Comparison of ENCODE assay signal across 16 cellular contexts in genomic region chr1:17849216-17849615, GRCh38.
DNase-seq lines count a peak whose midpoint lies in the region; ATAC-seq and TF ChIP-seq lines count a peak whose summit lies in the region.
"Had no signal": no experiment of that assay in that cellular context is flagged by ENCODE, and none has a peak within 500 bp of the region (broad histone marks: within the 10 kb centered on the region; RNA-seq: fewer than 3 reads in every experiment).

No MANE protein-coding gene starts in this region.

- no peaks in the 10 kb centered on the region; the same call in 1 of the 2 replicates for H3K27me3 ChIP-seq in H7 (ENCODE audit: control insufficient read depth, insufficient read depth, low read length)
- H3K27me3 ChIP-seq: colonic mucosa had no signal

- H3K36me3 Mint-ChIP-seq in activated CD4-positive, alpha-beta T cell treated with anti-CD3 and anti-CD28 coated beads for 36 hours (ENCODE audit: low read depth) = no peaks in the 10 kb centered on the region
- H3K36me3 Mint-ChIP-seq: stimulated activated effector memory CD8-positive, alpha-beta T cell treated with anti-CD3 and anti-CD28 coated beads, Interleukin-12 subunit alpha, Interleukin-12 subunit beta, amount 100 ng/mL, for 72 hours had no signal

- TF ChIP-seq CTCF in astrocyte of the cerebellum (IDR thresholded peaks at IDR 0.05; ENCODE audit: low read depth, low read length, missing control alignments) = peak; percentile 41

- H3K4me3 ChIP-seq in H7 (ENCODE audit: insufficient read depth, low read depth, low read length) (no peak overlapping the region), astrocyte of the cerebellum (ENCODE audit: low read depth, low read length) (no peak overlapping the region)
- H3K4me3 ChIP-seq: colonic mucosa, SK-N-MC, transverse colon had no signal

- no peak for ATAC-seq in GM19023 (IDR thresholded peaks at IDR 0.05; ENCODE audit: unreplicated experiment)
- ATAC-seq in activated CD4-positive, alpha-beta T cell treated with anti-CD3 and anti-CD28 coated beads for 36 hours = no peak
- ATAC-seq: activated T-helper 17 cell treated with anti-CD3 and anti-CD28 coated beads, Interleukin-2, amount 50 U/mL, for 72 hours; stimulated activated effector memory CD8-positive, alpha-beta T cell treated with anti-CD3 and anti-CD28 coated beads, Interleukin-12 subunit alpha, Interleukin-12 subunit beta, amount 100 ng/mL, for 72 hours had no signal

- H3K9me3 Mint-ChIP-seq in activated CD4-positive, alpha-beta T cell treated with anti-CD3 and anti-CD28 coated beads for 36 hours (ENCODE audit: low read depth) = peaks cover 3% of the 10 kb centered on the region
- H3K9me3 Mint-ChIP-seq: stimulated activated effector memory CD8-positive, alpha-beta T cell treated with anti-CD3 and anti-CD28 coated beads, Interleukin-12 subunit alpha, Interleukin-12 subunit beta, amount 100 ng/mL, for 72 hours had no signal

- no peaks in the 10 kb centered on the region for H3K4me1 Mint-ChIP-seq in activated CD4-positive, alpha-beta T cell treated with anti-CD3 and anti-CD28 coated beads for 36 hours
- H3K4me1 Mint-ChIP-seq: activated T-helper 17 cell treated with anti-CD3 and anti-CD28 coated beads, Interleukin-2, amount 50 U/mL, for 72 hours; stimulated activated effector memory CD8-positive, alpha-beta T cell treated with anti-CD3 and anti-CD28 coated beads, Interleukin-12 subunit alpha, Interleukin-12 subunit beta, amount 100 ng/mL, for 72 hours had no signal

- POLR2A ChIA-PET in activated CD4-positive, alpha-beta T cell treated with anti-CD3 and anti-CD28 coated beads for 36 hours (lab: Charles Lee) = no interaction called here

- H3K27ac Mint-ChIP-seq in activated CD4-positive, alpha-beta T cell treated with anti-CD3 and anti-CD28 coated beads for 36 hours = no peak overlapping the region
- H3K27ac Mint-ChIP-seq: activated T-helper 17 cell treated with anti-CD3 and anti-CD28 coated beads, Interleukin-2, amount 50 U/mL, for 72 hours; stimulated activated effector memory CD8-positive, alpha-beta T cell treated with anti-CD3 and anti-CD28 coated beads, Interleukin-12 subunit alpha, Interleukin-12 subunit beta, amount 100 ng/mL, for 72 hours had no signal

- in situ Hi-C loops in astrocyte of the cerebellum (cut with HindIII; ENCODE audit: low sequenced_read_pairs) = no loop called here

- DNase-seq in AG20443 (ENCODE audit: low spot score) = peak; percentile 62
- DNase-seq in H7 = peak; percentile 68
- DNase-seq in astrocyte of the cerebellum (ENCODE audit: low read depth) = no peak
- peak; percentile 13 for DNase-seq in glomerular visceral epithelial cell (ENCODE audit: extremely low spot score)
- DNase-seq in NCI-H345 treated with DMSO at 0.1 percent for 48 hours (lab: John Stamatoyannopoulos, UW; ENCODE audit: unreplicated experiment) = no peak
- no peak for DNase-seq in activated CD4-positive, alpha-beta T cell treated with anti-CD3 and anti-CD28 coated beads for 36 hours
- no peak for DNase-seq in UCSD-AML1 (lab: John Stamatoyannopoulos, UW; ENCODE audit: unreplicated experiment)
- DNase-seq: activated CD8-positive, alpha-beta memory T cell treated with anti-CD3 and anti-CD28 coated beads for 24 hours; colonic mucosa; NCI-H1436; NCI-H2227 treated with DMSO at 0.1 percent for 48 hours; transverse colon had no signal

- H3K4me3 Mint-ChIP-seq in activated CD4-positive, alpha-beta T cell treated with anti-CD3 and anti-CD28 coated beads for 36 hours = no peak overlapping the region
- H3K4me3 Mint-ChIP-seq: activated T-helper 17 cell treated with anti-CD3 and anti-CD28 coated beads, Interleukin-2, amount 50 U/mL, for 72 hours; stimulated activated effector memory CD8-positive, alpha-beta T cell treated with anti-CD3 and anti-CD28 coated beads, Interleukin-12 subunit alpha, Interleukin-12 subunit beta, amount 100 ng/mL, for 72 hours had no signal

- H3K27me3 Mint-ChIP-seq in activated CD4-positive, alpha-beta T cell treated with anti-CD3 and anti-CD28 coated beads for 36 hours = peaks cover 5% of the 10 kb centered on the region

- intact Hi-C loops in activated CD4-positive, alpha-beta T cell treated with anti-CD3 and anti-CD28 coated beads for 36 hours (cut with DNase I, micrococcal nuclease) = no loop called here

- CTCF ChIA-PET in activated CD4-positive, alpha-beta T cell treated with anti-CD3 and anti-CD28 coated beads for 36 hours (lab: Charles Lee) = no interaction called here

- H3K36me3 ChIP-seq in H7 (replicated peaks; ENCODE audit: control insufficient read depth, insufficient read depth, low read length) = no peaks in the 10 kb centered on the region
- H3K36me3 ChIP-seq: colonic mucosa, transverse colon had no signal

Comparison
In these comparisons a context has a peak if more than half of its experiments do, and no peak if none do; other contexts are left out.
1. DNase-seq: peak in AG20443 (single experiment), H7 (single experiment) and glomerular visceral epithelial cell (single experiment); none in astrocyte of the cerebellum (single experiment), NCI-H345 treated with DMSO at 0.1 percent for 48 hours (single experiment), activated CD4-positive, alpha-beta T cell treated with anti-CD3 and anti-CD28 coated beads for 36 hours (single experiment) and UCSD-AML1 (single experiment).